30 cellular contexts compared by ENCODE assay signal in genomic region chr10:93165367-93165766, GRCh38.
DNase-seq lines count a peak whose midpoint lies in the region; ATAC-seq, FAIRE-seq and TF ChIP-seq lines count a peak whose summit lies in the region.
"Had no signal": no experiment of that assay in that cellular context is flagged by ENCODE, and none has a peak within 500 bp of the region (broad histone marks: within the 10 kb centered on the region; RNA-seq: fewer than 3 reads in every experiment).

No MANE protein-coding gene starts in this region.

- peaks cover 4% of the 10 kb centered on the region for H3K9me3 Mint-ChIP-seq in astrocyte (ENCODE audit: unreplicated experiment)

- H3K4me2 ChIP-seq in astrocyte (ENCODE audit: low read length): peak overlapping the region; percentile 7
- H3K4me2 ChIP-seq: A549 had no signal

- no peak overlapping the region for H3K9ac ChIP-seq in astrocyte (ENCODE audit: low read length)
- H3K9ac ChIP-seq: BLaER1 had no signal

- no peak overlapping the region for H3K27ac Mint-ChIP-seq in astrocyte (ENCODE audit: unreplicated experiment)
- H3K27ac Mint-ChIP-seq: activated B cell treated with CpG ODN at 0.5 μM for 24 hours; activated naive CD8-positive, alpha-beta T cell; activated T-helper 2 cell treated with anti-CD3 and anti-CD28 coated beads, Interferon-gamma antibody, Interleukin-2, Interleukin-4, amounts not matched to agents 10 μg/mL and 5 μg/mL and 100 μg/mL, durations not matched to agents 14 hours and 24 hours and 36 hours; naive thymus-derived CD4-positive, alpha-beta T cell; stimulated activated memory B cell treated with anti-CD40 and anti-IgM and Interleukin-4, amounts not matched to agents 10 μg/mL and 1 μg/mL and 100 μg/mL, for 72 hours had no signal

- no peaks in the 10 kb centered on the region for H4K20me1 ChIP-seq in astrocyte (ENCODE audit: insufficient read depth, low read length)
- H4K20me1 ChIP-seq: BLaER1 had no signal

- peaks cover under 1% of the 10 kb centered on the region for H3K36me3 Mint-ChIP-seq in astrocyte (ENCODE audit: low read depth, unreplicated experiment)

- peaks cover 7% of the 10 kb centered on the region for H3K4me1 Mint-ChIP-seq in astrocyte (ENCODE audit: low read depth, unreplicated experiment)
- H3K4me1 Mint-ChIP-seq: central memory CD8-positive, alpha-beta T cell had no signal

- H3K4me3 ChIP-seq in AG10803 (ENCODE audit: low read length): no peak overlapping the region
- no peak overlapping the region for H3K4me3 ChIP-seq in astrocyte (ENCODE audit: insufficient read depth, low read depth, low read length)
- H3K4me3 ChIP-seq: A549, BLaER1, dorsolateral prefrontal cortex, spleen, uterus had no signal

- peaks cover 8% of the 10 kb centered on the region for H3K4me1 ChIP-seq in astrocyte (ENCODE audit: insufficient read depth, low read length)
- H3K4me1 ChIP-seq: A549, Caco-2, spleen, uterus had no signal

- no peaks in the 10 kb centered on the region for H3K27me3 ChIP-seq in astrocyte (ENCODE audit: insufficient read depth, low read length)
- H3K27me3 ChIP-seq: BLaER1, uterus had no signal

- no peaks in the 10 kb centered on the region for H3K36me3 ChIP-seq in astrocyte (ENCODE audit: insufficient read depth, low read length)
- H3K36me3 ChIP-seq: BLaER1, spleen, uterus had no signal

- TF ChIP-seq CTCF in AG10803 (conservative IDR thresholded peaks at IDR 0.05; ENCODE audit: low read length): no peak
- TF ChIP-seq CTCF in astrocyte (IDR thresholded peaks at IDR 0.05; ENCODE audit: insufficient read depth, low read depth, low read length): no peak

- H3K79me2 ChIP-seq in astrocyte (ENCODE audit: insufficient read depth, low read length): no peaks in the 10 kb centered on the region

- H3K9me3 ChIP-seq in astrocyte (ENCODE audit: insufficient read depth, low read depth, low read length): no peaks in the 10 kb centered on the region
- H3K9me3 ChIP-seq: uterus had no signal

- DNase-seq in AG10803 (ENCODE audit: low read depth) (peak; percentile 47), LHCN-M2 (ENCODE audit: low read depth) (peak; percentile 66), astrocyte (ENCODE audit: low read depth) (peak; percentile 56), myocyte (ENCODE audit: low read depth) (peak; percentile 51), GM19239 (ENCODE audit: insufficient read length, low spot score) (no peak), DMS153 treated with DMSO at 0.1 percent for 48 hours (lab: John Stamatoyannopoulos, UW; ENCODE audit: unreplicated experiment) (no peak)
- DNase-seq: activated B cell treated with CpG ODN at 0.5 μM for 24 hours; activated CD4-positive, alpha-beta T cell treated with anti-CD3 and anti-CD28 coated beads, Interleukin-2, amount 50 U/mL, for 4 hours; activated CD8-positive, alpha-beta memory T cell treated with anti-CD3 and anti-CD28 coated beads, Interleukin-2, amount 50 U/mL, for 4 hours; Caco-2; DND-41; dorsolateral prefrontal cortex; left cardiac atrium; naive thymus-derived CD4-positive, alpha-beta T cell; NCI-H1105; NCI-H2029; NCI-H748 treated with DMSO at 0.1 percent for 48 hours; retina; Right ventricle myocardium superior; spleen; stimulated activated CD4-positive, alpha-beta T cell treated with anti-CD3 and anti-CD28 coated beads, Interleukin-4, amount 100 ng/mL, for 1 hour; uterus had no signal

- no peak for ATAC-seq in GM19467 (IDR thresholded peaks at IDR 0.05; ENCODE audit: unreplicated experiment)
- ATAC-seq in HG03432 (IDR thresholded peaks at IDR 0.05; ENCODE audit: unreplicated experiment): no peak
- ATAC-seq: left cardiac atrium; naive thymus-derived CD4-positive, alpha-beta T cell; stimulated activated memory B cell treated with anti-CD40 and anti-IgM and Interleukin-4, amounts not matched to agents 10 μg/mL and 1 μg/mL and 100 μg/mL, for 72 hours had no signal

- H3K27me3 Mint-ChIP-seq in astrocyte (ENCODE audit: low read depth, unreplicated experiment): no peaks in the 10 kb centered on the region

- no peak for FAIRE-seq in astrocyte (lab: Jason Lieb, UNC)
- no peak for FAIRE-seq in GM19239 (lab: Jason Lieb, UNC)
- FAIRE-seq: A549 had no signal

- no peak overlapping the region for H2AFZ ChIP-seq in astrocyte (ENCODE audit: low read depth, low read length)

- no peak overlapping the region for H3K4me3 Mint-ChIP-seq in astrocyte (ENCODE audit: unreplicated experiment)
- H3K4me3 Mint-ChIP-seq: activated B cell treated with CpG ODN at 0.5 μM for 24 hours; activated naive CD8-positive, alpha-beta T cell; central memory CD8-positive, alpha-beta T cell; naive thymus-derived CD4-positive, alpha-beta T cell; stimulated activated memory B cell treated with anti-CD40 and anti-IgM and Interleukin-4, amounts not matched to agents 10 μg/mL and 1 μg/mL and 100 μg/mL, for 72 hours had no signal

- H3K27ac ChIP-seq in astrocyte (ENCODE audit: low read depth, low read length): no peak overlapping the region
- H3K27ac ChIP-seq: A549, BLaER1, dorsolateral prefrontal cortex, spleen, uterus had no signal

Comparison
In these comparisons a context has a peak if more than half of its experiments do, and no peak if none do; other contexts are left out.
1. DNase-seq: peak in AG10803 (single experiment), LHCN-M2 (single experiment), astrocyte (single experiment) and myocyte (single experiment); none in GM19239 (single experiment) and DMS153 treated with DMSO at 0.1 percent for 48 hours (single experiment).